8 cellular contexts compared by ENCODE assay signal in the genomic region with DNA sequence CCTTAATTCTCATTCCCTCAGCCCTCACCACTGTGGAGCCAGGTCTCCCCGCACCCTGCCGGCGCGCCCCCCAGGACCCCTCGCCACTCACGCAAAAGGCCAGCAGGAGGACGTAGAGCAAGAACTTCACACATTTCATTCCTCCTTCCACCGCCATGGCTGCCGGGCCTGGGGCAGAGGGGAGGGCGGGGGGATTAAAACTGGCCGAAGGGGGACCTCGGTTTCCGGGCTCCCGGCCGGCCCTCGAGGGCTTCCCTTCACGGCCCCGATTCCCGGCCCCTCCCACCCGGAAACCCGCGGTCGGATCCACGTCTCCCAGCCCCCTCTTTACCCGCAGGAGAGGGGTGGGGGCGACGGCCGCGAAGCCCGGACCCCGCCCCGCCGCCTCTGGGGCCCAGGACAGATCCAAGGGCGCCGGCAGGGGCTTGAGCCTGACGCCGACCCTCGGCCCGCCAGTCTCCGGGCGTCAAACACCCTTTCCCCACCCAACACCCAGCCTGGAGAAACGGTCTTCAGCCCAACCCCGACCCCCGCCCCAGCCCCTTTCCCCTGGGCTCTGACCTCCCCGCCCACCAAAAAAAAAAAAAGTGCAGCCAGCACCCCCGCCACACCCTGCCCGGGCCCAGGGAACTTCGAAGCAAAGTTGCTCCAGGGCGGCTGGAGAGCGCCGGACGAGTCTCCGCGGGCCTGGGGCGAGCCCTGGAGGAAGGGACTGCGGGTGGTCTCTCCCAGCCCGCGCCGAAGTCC. TPM values are rescaled to one million over a fixed set of nuclear protein-coding genes. Genes with fewer than 3 reads are reported as not detected.
A peak's percentile ranks its signal among the peaks of the same experiment; 100 is the strongest.
DNase-seq lines count a peak whose midpoint lies in the region; ATAC-seq and TF ChIP-seq lines count a peak whose summit lies in the region.

No MANE protein-coding gene starts in this region.

- no peaks in the 10 kb centered on the region for H3K9me3 Mint-ChIP-seq in activated CD8-positive, alpha-beta memory T cell treated with anti-CD3 and anti-CD28 coated beads, Interleukin-2, amount 10 ng/mL, durations not matched to agents 7 days and 5 days (ENCODE audit: low read depth)

- peak overlapping the region; percentile 78 for H3K4me3 Mint-ChIP-seq in activated CD8-positive, alpha-beta memory T cell treated with anti-CD3 and anti-CD28 coated beads, Interleukin-2, amount 10 ng/mL, durations not matched to agents 7 days and 5 days

- H3K36me3 ChIP-seq in OCI-LY1 (ENCODE audit: insufficient read depth, low read length), result no peaks in the 10 kb centered on the region
- peaks cover 2% of the 10 kb centered on the region for H3K36me3 ChIP-seq in kidney epithelial cell (ENCODE audit: control insufficient read depth, insufficient read depth, low read length)

- peak overlapping the region; percentile 82 for H3K9ac ChIP-seq in OCI-LY1 (ENCODE audit: low read length)

- ATAC-seq in activated CD8-positive, alpha-beta memory T cell treated with anti-CD3 and anti-CD28 coated beads, Interleukin-2, amount 10 ng/mL, durations not matched to agents 7 days and 5 days, result peak; percentile 5

- H3K4me1 Mint-ChIP-seq in activated CD8-positive, alpha-beta memory T cell treated with anti-CD3 and anti-CD28 coated beads, Interleukin-2, amount 10 ng/mL, durations not matched to agents 7 days and 5 days, result peaks cover 57% of the 10 kb centered on the region

- CTCF ChIA-PET in activated CD8-positive, alpha-beta memory T cell treated with anti-CD3 and anti-CD28 coated beads, Interleukin-2, amount 10 ng/mL, durations not matched to agents 7 days and 5 days (lab: Charles Lee), result interaction anchor here (1.1 to 4.9 kb wide), 6 partner anchors 8 to 376 kb away, joined by 3 to 63 read pairs (median 14); a partner anchor contains a TSS

- H3K4me1 ChIP-seq in OCI-LY1 (ENCODE audit: insufficient read depth, low read length, severe bottlenecking), result peaks cover 41% of the 10 kb centered on the region

- H3K27me3 ChIP-seq in OCI-LY1 (ENCODE audit: insufficient read depth, low read length) (no peaks in the 10 kb centered on the region), kidney epithelial cell (ENCODE audit: control insufficient read depth, insufficient read depth, low read length) (no peaks in the 10 kb centered on the region)

- no peak for DNase-seq in activated CD8-positive, alpha-beta memory T cell treated with anti-CD3 and anti-CD28 coated beads, Interleukin-2, amount 10 ng/mL, durations not matched to agents 7 days and 5 days
- no peak for DNase-seq in activated CD8-positive, alpha-beta memory T cell treated with anti-CD3 and anti-CD28 coated beads, Interleukin-2, amount 50 U/mL, for 48 hours
- DNase-seq in HCEC 1CT (peak; percentile 59), cardiac fibroblast (ENCODE audit: low read depth in 2 of 2) (peak; percentile 56 to 80), kidney epithelial cell (ENCODE audit: low read depth) (no peak), MV-4-11 (lab: John Stamatoyannopoulos, UW) (no peak)
- peak; percentile 45 for DNase-seq in stimulated activated CD8-positive, alpha-beta memory T cell treated with anti-CD3 and anti-CD28 coated beads, Interleukin-4, amount 100 ng/mL, for 48 hours

- peaks cover 3% of the 10 kb centered on the region; the same call in 1 of the 2 replicates for H3F3A ChIP-seq in OCI-LY1 (ENCODE audit: insufficient read depth, low read length)

- H3K4me3 ChIP-seq in OCI-LY1 (ENCODE audit: low read depth, low read length, poor library complexity, severe bottlenecking) (peak overlapping the region; percentile 76), cardiac fibroblast (replicated peaks in 1 of 2; ENCODE audit: low read depth in 2 of 2, low read length in 2 of 2) (peak overlapping the region; percentile 83 to 94), kidney epithelial cell (ENCODE audit: low read depth, low read length) (peak overlapping the region; percentile 85)

- TF ChIP-seq CTCF in OCI-LY1 (IDR thresholded peaks at IDR 0.05; ENCODE audit: low read length) (no peak), cardiac fibroblast (IDR thresholded peaks at IDR 0.05; ENCODE audit: low read depth, low read length) (no peak), kidney epithelial cell (IDR thresholded peaks at IDR 0.05; ENCODE audit: insufficient read depth, low read length, poor library complexity, severe bottlenecking) (no peak)

- no peak overlapping the region for H3K27ac ChIP-seq in OCI-LY1 (ENCODE audit: low read depth, low read length, poor library complexity, severe bottlenecking)

- H3K9me2 ChIP-seq in OCI-LY1 (ENCODE audit: low read depth, low read length), result no peaks in the 10 kb centered on the region

- H3K79me2 ChIP-seq in OCI-LY1 (ENCODE audit: insufficient read depth, low read length), result no peaks in the 10 kb centered on the region

- no peaks in the 10 kb centered on the region for H4K20me1 ChIP-seq in OCI-LY1 (ENCODE audit: insufficient read depth, low read length)

- H3K27me3 Mint-ChIP-seq in activated CD8-positive, alpha-beta memory T cell treated with anti-CD3 and anti-CD28 coated beads, Interleukin-2, amount 10 ng/mL, durations not matched to agents 7 days and 5 days, result no peaks in the 10 kb centered on the region

- H3K27ac Mint-ChIP-seq in activated CD8-positive, alpha-beta memory T cell treated with anti-CD3 and anti-CD28 coated beads, Interleukin-2, amount 10 ng/mL, durations not matched to agents 7 days and 5 days, result peak overlapping the region; percentile 76

- H3K9me3 ChIP-seq in OCI-LY1 (ENCODE audit: low read length), result no peaks in the 10 kb centered on the region

- H3K36me3 Mint-ChIP-seq in activated CD8-positive, alpha-beta memory T cell treated with anti-CD3 and anti-CD28 coated beads, Interleukin-2, amount 10 ng/mL, durations not matched to agents 7 days and 5 days, result peaks cover 16% of the 10 kb centered on the region

- H2AFZ ChIP-seq in OCI-LY1 (ENCODE audit: low read length), result no peak overlapping the region

- H3K4me2 ChIP-seq in OCI-LY1 (ENCODE audit: low read length), result peak overlapping the region; percentile 95

RNA-seq across cellular contexts. Expression of a gene that starts 0.5 kb away (rescaled TPM):
- total RNA-seq in activated CD8-positive, alpha-beta memory T cell treated with anti-CD3 and anti-CD28 coated beads, Interleukin-2, amount 10 ng/mL, durations not matched to agents 7 days and 5 days, result 100 to 1,000 TPM; 222 to 288 TPM
- 1,013 and 1,149 TPM in 2 replicates for total RNA-seq in kidney epithelial cell

RNA-seq across cellular contexts. Expression of a gene that starts 8.2 kb away (rescaled TPM):
- total RNA-seq in activated CD8-positive, alpha-beta memory T cell treated with anti-CD3 and anti-CD28 coated beads, Interleukin-2, amount 10 ng/mL, durations not matched to agents 7 days and 5 days, result 10 to 100 TPM; 11.1 to 14.4 TPM
- 3.6 and 4.7 TPM in 2 replicates for total RNA-seq in kidney epithelial cell

RNA-seq across cellular contexts. Expression of a gene that starts 12.5 kb away (rescaled TPM):
- total RNA-seq in activated CD8-positive, alpha-beta memory T cell treated with anti-CD3 and anti-CD28 coated beads, Interleukin-2, amount 10 ng/mL, durations not matched to agents 7 days and 5 days, result 100 to 1,000 TPM; 151 to 152 TPM
- 109 and 131 TPM in 2 replicates for total RNA-seq in kidney epithelial cell

RNA-seq across cellular contexts. Expression of a gene that starts 14.6 kb away (rescaled TPM):
- total RNA-seq in activated CD8-positive, alpha-beta memory T cell treated with anti-CD3 and anti-CD28 coated beads, Interleukin-2, amount 10 ng/mL, durations not matched to agents 7 days and 5 days, result 10 to 100 TPM; 10.9 to 14.1 TPM
- total RNA-seq in kidney epithelial cell, result 5.4 and 10.7 TPM in 2 replicates

RNA-seq across cellular contexts. Expression of a gene that starts 20.7 kb away (rescaled TPM):
- total RNA-seq in activated CD8-positive, alpha-beta memory T cell treated with anti-CD3 and anti-CD28 coated beads, Interleukin-2, amount 10 ng/mL, durations not matched to agents 7 days and 5 days, result 1 to 10 TPM; 3.7 to 4.4 TPM
- total RNA-seq in kidney epithelial cell, result 2.0 and 6.4 TPM in 2 replicates

Comparison
In these comparisons a context has a peak if more than half of its experiments do, and no peak if none do; other contexts are left out.
1. DNase-seq: peak in HCEC 1CT (single experiment), cardiac fibroblast (2 of 2) and stimulated activated CD8-positive, alpha-beta memory T cell treated with anti-CD3 and anti-CD28 coated beads, Interleukin-4, amount 100 ng/mL, for 48 hours (single experiment); none in activated CD8-positive, alpha-beta memory T cell treated with anti-CD3 and anti-CD28 coated beads, Interleukin-2, amount 10 ng/mL, durations not matched to agents 7 days and 5 days (single experiment), activated CD8-positive, alpha-beta memory T cell treated with anti-CD3 and anti-CD28 coated beads, Interleukin-2, amount 50 U/mL, for 48 hours (single experiment), kidney epithelial cell (single experiment) and MV-4-11 (single experiment).
2. Peak in every context shown above with its lines, with median percentiles within 50 percentile points of each other: H3K4me3 ChIP-seq.